In the genomic region with DNA sequence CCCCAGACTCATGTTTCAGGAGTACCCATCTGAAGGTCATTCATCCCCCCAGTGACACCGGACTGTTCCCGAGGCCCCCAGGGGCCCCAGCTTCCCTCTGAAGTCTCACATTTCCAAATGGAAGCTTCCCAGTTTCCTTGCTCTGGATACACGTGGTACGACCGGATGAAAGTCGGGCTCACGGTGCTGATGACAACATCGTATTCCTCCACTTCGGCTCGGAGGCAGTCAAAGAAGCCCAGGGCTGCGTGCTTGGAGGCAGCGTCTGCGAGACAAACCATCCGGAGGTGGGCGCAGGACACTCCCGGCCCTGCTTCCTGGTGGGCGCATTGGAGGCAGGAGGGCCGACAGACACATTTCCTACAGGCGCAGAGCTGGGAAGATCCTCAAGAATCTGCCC, we compare ENCODE assay signal across 30 cellular contexts. TPM values are rescaled to one million over a fixed set of nuclear protein-coding genes. Genes with fewer than 3 reads are reported as not detected.
"Had no signal": no experiment of that assay in that cellular context is flagged by ENCODE, and none has a peak within 500 bp of the region (broad histone marks: within the 10 kb centered on the region; RNA-seq: fewer than 3 reads in every experiment).

No MANE protein-coding gene starts in this region.

- H3K36me3 ChIP-seq: esophagus squamous epithelium, gastrocnemius medialis, heart right ventricle, left lung, lower lobe of right lung had no signal

- H3K9me3 ChIP-seq: esophagus squamous epithelium, gastrocnemius medialis, left lung, lower lobe of right lung, mucosa of descending colon had no signal

- H3K36me3 Mint-ChIP-seq: mesothelial cell of epicardium, naive B cell had no signal

- H3K9me3 Mint-ChIP-seq: effector memory CD8-positive, alpha-beta T cell; mesothelial cell of epicardium had no signal

- H3K27me3 ChIP-seq: gastrocnemius medialis had no signal

- DNase-seq: dermis blood vessel endothelial cell; effector CD8-positive, alpha-beta T cell; effector memory CD8-positive, alpha-beta T cell; endodermal cell; erythroblast; esophagus squamous epithelium; foreskin fibroblast; foreskin melanocyte; gastrocnemius medialis; glutamatergic neuron; head of caudate nucleus; heart right ventricle; hippocampal formation; left cardiac atrium; left ventricle myocardium superior; lower lobe of right lung; mesenchymal stem cell; mucosa of descending colon; naive B cell had no signal

- H3K4me1 ChIP-seq: esophagus squamous epithelium, gastrocnemius medialis, left lung, lower lobe of right lung had no signal

- H3K4me1 Mint-ChIP-seq: mesothelial cell of epicardium, naive B cell had no signal

- H3K4me3 Mint-ChIP-seq: effector memory CD8-positive, alpha-beta T cell; endodermal cell; mesothelial cell of epicardium; naive B cell had no signal

- H3K27ac Mint-ChIP-seq: effector memory CD8-positive, alpha-beta T cell; endodermal cell; mesothelial cell of epicardium; naive B cell had no signal

- H3K27ac ChIP-seq: coronary artery, epithelial cell of prostate, esophagus squamous epithelium, gastrocnemius medialis, heart right ventricle, left lung, lower lobe of right lung had no signal

- H3K4me3 ChIP-seq: coronary artery, esophagus squamous epithelium, gastrocnemius medialis, heart right ventricle, left lung, lower lobe of right lung, mucosa of descending colon had no signal

RNA-seq across cellular contexts. Expression of gene DHRS7C, which starts 18.7 kb away (rescaled TPM):
- total RNA-seq: dermis blood vessel endothelial cell, endodermal cell, esophagus mucosa, esophagus squamous epithelium, glomerular endothelial cell, kidney epithelial cell, left lung, lower leg skin, lower lobe of right lung, lung microvascular endothelial cell, mesothelial cell of epicardium had no signal
- polyA plus RNA-seq: keratinocyte had no signal

RNA-seq across cellular contexts. Expression of gene GSG1L2, which starts 49.2 kb away (rescaled TPM):
- total RNA-seq: dermis blood vessel endothelial cell, endodermal cell, esophagus mucosa, esophagus squamous epithelium, gastrocnemius medialis, glomerular endothelial cell, heart right ventricle, kidney epithelial cell, left cardiac atrium, left lung, left ventricle myocardium superior, lower leg skin, lower lobe of right lung, lung microvascular endothelial cell, mesothelial cell of epicardium, mucosa of descending colon, myocyte had no signal
- polyA plus RNA-seq: heart right ventricle, keratinocyte had no signal

RNA-seq across cellular contexts. Expression of gene GLP2R, which starts 53.1 kb away (rescaled TPM):
- total RNA-seq: endodermal cell, esophagus mucosa, glomerular endothelial cell, myocyte had no signal
- polyA plus RNA-seq: keratinocyte had no signal
